ENCODE assay signal across 10 cellular contexts in genomic region chr19:16259385-16260159, GRCh38.
DNase-seq lines count a peak whose midpoint lies in the region; FAIRE-seq and TF ChIP-seq lines count a peak whose summit lies in the region.
"Had no signal": no experiment of that assay in that cellular context is flagged by ENCODE, and none has a peak within 500 bp of the region (broad histone marks: within the 10 kb centered on the region; RNA-seq: fewer than 3 reads in every experiment).

No MANE protein-coding gene starts in this region.

- no TSS peak for BruUV-seq in Calu3 (replicated peaks; lab: Mats Ljungman, UMichigan)

- H3K4me1 ChIP-seq in BLaER1: peaks cover 71% of the 10 kb centered on the region
- H3K4me1 ChIP-seq in kidney (ENCODE audit: control insufficient read depth in 1 of 2, insufficient read depth in 1 of 2, low read depth in 1 of 2, low read length in 2 of 2): peaks cover 0 to 14% of the 10 kb centered on the region in 2 donors
- no peaks in the 10 kb centered on the region for H3K4me1 ChIP-seq in colonic mucosa

- FAIRE-seq in GM19239 (lab: Jason Lieb, UNC): peak; percentile 61
- FAIRE-seq in kidney (lab: Jason Lieb, UNC): no peak

- H4K20me1 ChIP-seq in BLaER1: no peaks in the 10 kb centered on the region

- H3K4me3 ChIP-seq in BLaER1: no peak overlapping the region
- H3K4me3 ChIP-seq in kidney (ENCODE audit: low read length in 2 of 2): no peak overlapping the region
- no peak overlapping the region for H3K4me3 ChIP-seq in colonic mucosa

- no peaks in the 10 kb centered on the region for H3K36me3 Mint-ChIP-seq in Calu3 (ENCODE audit: insufficient read depth, unreplicated experiment)

- H3K9me3 ChIP-seq in BLaER1 (no peaks in the 10 kb centered on the region), kidney (ENCODE audit: control insufficient read depth in 1 of 2, low read length in 2 of 2) (no peaks in the 10 kb centered on the region), colonic mucosa (no peaks in the 10 kb centered on the region)

- H3K4me1 Mint-ChIP-seq in Calu3 (ENCODE audit: low read depth, unreplicated experiment): peaks cover 15% of the 10 kb centered on the region

- TF ChIP-seq CTCF in kidney (IDR thresholded peaks at IDR 0.05; ENCODE audit: borderline replicate concordance, extremely low read depth, insufficient read depth) (no peak), Calu3 (IDR thresholded peaks at IDR 0.05; ENCODE audit: unreplicated experiment) (no peak), colonic mucosa (IDR thresholded peaks at IDR 0.05) (no peak)

- peak; percentile 51 for DNase-seq in GM19239 (ENCODE audit: insufficient read length, low spot score)
- DNase-seq in MV-4-11 (lab: John Stamatoyannopoulos, UW): peak; percentile 73
- peak; percentile 93 for DNase-seq in kidney
- DNase-seq in Calu3: no peak
- DNase-seq in SIG-M5 (lab: John Stamatoyannopoulos, UW): no peak
- no peak for DNase-seq in central memory CD4-positive, alpha-beta T cell
- no peak for DNase-seq in colonic mucosa
- DNase-seq: activated naive CD4-positive, alpha-beta T cell treated with anti-CD3 and anti-CD28 coated beads, Interleukin-2, amount 50 U/mL, for 16 hours; DND-41 had no signal

- H3K27ac ChIP-seq in BLaER1 (peak overlapping the region; percentile 51; the same call in 1 of the 2 replicates), kidney (ENCODE audit: low read depth in 2 of 2, low read length in 2 of 2) (peak overlapping the region; percentile 37 to 88), colonic mucosa (no peak overlapping the region)

- intact Hi-C loops in kidney (cut with DNase I) (no loop called here), Calu3 (cut with micrococcal nuclease; ENCODE audit: unreplicated experiment) (no loop called here), colonic mucosa (cut with DNase I) (no loop called here)

- H3K4me3 Mint-ChIP-seq in Calu3 (ENCODE audit: low read depth, unreplicated experiment): no peak overlapping the region

- H3K9ac ChIP-seq in BLaER1 (no peak overlapping the region; the same call in 1 of the 2 replicates), kidney (ENCODE audit: low read length in 2 of 2) (no peak overlapping the region), colonic mucosa (ENCODE audit: low read depth in 2 of 2, low read length in 2 of 2) (peak overlapping the region in 1 of 2 donors; percentile 5)

- H3K27me3 ChIP-seq in BLaER1: no peaks in the 10 kb centered on the region
- no peaks in the 10 kb centered on the region for H3K27me3 ChIP-seq in colonic mucosa

- peak overlapping the region; percentile 89 for H3K4me2 ChIP-seq in BLaER1

- no peaks in the 10 kb centered on the region for H3K9me3 Mint-ChIP-seq in Calu3 (ENCODE audit: low read depth, unreplicated experiment)

- CTCF ChIA-PET in Calu3 (lab: Charles Lee): interaction anchor here (0.7 kb wide), 1 partner anchor 218 kb away, joined by 5 read pairs; no protein-coding TSS in a partner anchor

- no peaks in the 10 kb centered on the region for H3K27me3 Mint-ChIP-seq in Calu3 (ENCODE audit: unreplicated experiment)

- no peak overlapping the region for H3K27ac Mint-ChIP-seq in Calu3 (ENCODE audit: unreplicated experiment)

- H3K36me3 ChIP-seq in BLaER1 (no peaks in the 10 kb centered on the region), kidney (ENCODE audit: control insufficient read depth in 1 of 2, insufficient read depth in 2 of 2, low read length in 2 of 2) (no peaks in the 10 kb centered on the region), colonic mucosa (no peaks in the 10 kb centered on the region)

Comparison
In these comparisons a context has a peak if more than half of its experiments do, and no peak if none do; other contexts are left out.
1. DNase-seq: peak in GM19239 (single experiment), MV-4-11 (single experiment) and kidney (single experiment); none in Calu3 (single experiment), SIG-M5 (single experiment), central memory CD4-positive, alpha-beta T cell (single experiment) and colonic mucosa (single experiment).